ENCODE assay signal across 22 cellular contexts in the genomic region with DNA sequence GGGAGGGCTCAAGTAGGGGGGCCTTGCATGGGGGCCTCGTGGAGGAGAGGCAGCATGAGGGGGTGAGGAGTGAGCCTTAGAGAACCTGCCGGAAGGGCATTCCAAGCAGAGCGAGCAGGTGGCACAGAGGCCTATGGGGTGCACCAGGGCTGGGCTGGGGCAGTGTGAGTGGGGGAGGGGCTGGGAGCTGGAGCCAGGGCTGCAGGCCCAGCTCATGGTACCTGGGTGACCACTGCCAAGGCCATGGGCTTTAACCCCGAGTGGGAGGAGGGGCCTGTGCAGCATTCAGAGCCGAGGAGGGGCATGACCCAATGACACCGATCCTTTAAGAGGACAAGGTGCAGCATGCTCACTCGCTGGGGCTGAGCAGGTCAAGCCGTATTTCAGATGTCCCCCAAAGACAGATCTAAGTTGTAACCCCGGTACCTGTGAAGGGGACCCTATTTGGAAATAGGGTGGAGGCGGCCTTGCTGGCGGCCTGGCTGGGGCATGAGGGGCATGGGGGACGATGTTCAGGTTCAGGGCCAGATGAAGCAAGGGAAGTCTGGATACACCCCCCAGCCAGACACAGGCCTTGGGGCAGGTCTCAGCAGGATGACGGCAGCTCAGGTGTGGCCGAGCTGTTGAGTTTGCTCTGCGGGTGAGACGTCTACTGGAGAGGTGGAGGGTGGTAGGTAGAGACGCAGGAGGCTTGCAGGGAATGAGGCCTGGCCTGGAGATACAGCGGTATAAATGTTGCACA.
A peak's percentile ranks its signal among the peaks of the same experiment; 100 is the strongest.
DNase-seq lines count a peak whose midpoint lies in the region; ATAC-seq and TF ChIP-seq lines count a peak whose summit lies in the region.
"Had no signal": no experiment of that assay in that cellular context is flagged by ENCODE, and none has a peak within 500 bp of the region (broad histone marks: within the 10 kb centered on the region; RNA-seq: fewer than 3 reads in every experiment).

No MANE protein-coding gene starts in this region.

- TF ChIP-seq CTCF in DND-41 (IDR thresholded peaks at IDR 0.05; ENCODE audit: borderline replicate concordance, extremely low read depth, low read length, poor library complexity, severe bottlenecking): no peak
- TF ChIP-seq CTCF in HEK293 (tag by site-specific recombination; IDR thresholded peaks at IDR 0.05): no peak
- no peak for TF ChIP-seq CTCF in esophagus muscularis mucosa (IDR thresholded peaks at IDR 0.05)
- no peak for TF ChIP-seq CTCF in osteoblast (IDR thresholded peaks at IDR 0.05; ENCODE audit: extremely low read depth, low read depth, low read length)

- POLR2A ChIA-PET in HEK293 (lab: Yijun Ruan, JAX): no interaction called here

- DNase-seq in DND-41 (peak; percentile 0), esophagus muscularis mucosa (ENCODE audit: extremely low spot score) (peak; percentile 80), osteoblast (ENCODE audit: insufficient read length, low spot score, missing footprints) (peak; percentile 55), SKM-1 treated with dmso at 0.1 percent for 144 hours (lab: John Stamatoyannopoulos, UW; ENCODE audit: unreplicated experiment) (no peak), SIG-M5 treated with dmso at 0.1 percent for 504 hours (lab: John Stamatoyannopoulos, UW; ENCODE audit: unreplicated experiment) (no peak)
- DNase-seq in activated CD4-positive, CD25-positive, alpha-beta regulatory T cell (lab: John Stamatoyannopoulos, UW): no peak
- DNase-seq: amygdala; left ventricle myocardium inferior; NCI-H1092 treated with DMSO at 0.1 percent for 48 hours; NCI-H187; NCI-H446 treated with DMSO at 0.1 percent for 48 hours; NCI-H82; stimulated activated CD4-positive, alpha-beta T cell treated with anti-CD3 and anti-CD28 coated beads, Interleukin-15, amount 100 ng/mL, for 24 hours had no signal

- intact Hi-C loops in esophagus muscularis mucosa (cut with DNase I): no loop called here

- H4K20me1 ChIP-seq in DND-41 (ENCODE audit: insufficient read depth, low read length) (no peaks in the 10 kb centered on the region; the same call in 1 of the 2 replicates), osteoblast (ENCODE audit: insufficient read depth, low read length) (no peaks in the 10 kb centered on the region)
- H4K20me1 ChIP-seq: BLaER1 treated with 17β-estradiol and CSF1 and Interleukin-3, amounts not matched to agents 10 nM and 100 nM had no signal

- H3K27me3 ChIP-seq in DND-41 (ENCODE audit: insufficient read depth, low read length, poor library complexity) (no peaks in the 10 kb centered on the region), esophagus muscularis mucosa (peaks cover 0 to 48% (median 8%) of the 10 kb centered on the region in 4 donors), osteoblast (ENCODE audit: insufficient read depth, low read length) (no peaks in the 10 kb centered on the region)
- H3K27me3 ChIP-seq: BLaER1 treated with 17β-estradiol and CSF1 and Interleukin-3, amounts not matched to agents 10 nM and 100 nM had no signal

- H3K36me3 ChIP-seq in DND-41 (ENCODE audit: insufficient read depth, low read length): no peaks in the 10 kb centered on the region
- H3K36me3 ChIP-seq in HEK293 (ENCODE audit: control insufficient read depth in 2 of 2, insufficient read depth in 1 of 2, low read length in 2 of 2): no peaks in the 10 kb centered on the region
- no peaks in the 10 kb centered on the region for H3K36me3 ChIP-seq in esophagus muscularis mucosa
- no peaks in the 10 kb centered on the region for H3K36me3 ChIP-seq in osteoblast (ENCODE audit: insufficient read depth, low read length)
- H3K36me3 ChIP-seq: BLaER1 treated with 17β-estradiol and CSF1 and Interleukin-3, amounts not matched to agents 10 nM and 100 nM; left ventricle myocardium inferior had no signal

- CTCF ChIA-PET in HEK293 (lab: Yijun Ruan, JAX): no interaction called here

- no peak overlapping the region for H3K27ac ChIP-seq in DND-41 (ENCODE audit: low read length)
- no peak overlapping the region for H3K27ac ChIP-seq in HEK293 (ENCODE audit: extremely low read depth, low read depth, low read length)
- no peak overlapping the region for H3K27ac ChIP-seq in esophagus muscularis mucosa (replicated peaks in 1 of 4)
- H3K27ac ChIP-seq in osteoblast (ENCODE audit: low read depth, low read length): no peak overlapping the region
- H3K27ac ChIP-seq: BLaER1 treated with 17β-estradiol and CSF1 and Interleukin-3, amounts not matched to agents 10 nM and 100 nM; hepatocyte; left ventricle myocardium inferior; RWPE1 had no signal

- H2AFZ ChIP-seq in DND-41 (ENCODE audit: low read depth, low read length): no peak overlapping the region
- no peak overlapping the region for H2AFZ ChIP-seq in osteoblast (ENCODE audit: low read length)
- H2AFZ ChIP-seq: hepatocyte had no signal

- H3K9ac ChIP-seq in DND-41 (ENCODE audit: low read depth, low read length): no peak overlapping the region
- H3K9ac ChIP-seq: BLaER1 treated with 17β-estradiol and CSF1 and Interleukin-3, amounts not matched to agents 10 nM and 100 nM had no signal

- H3K4me2 ChIP-seq in DND-41 (ENCODE audit: insufficient read depth, low read length) (no peak overlapping the region), osteoblast (ENCODE audit: insufficient read depth, low read length) (no peak overlapping the region)
- H3K4me2 ChIP-seq: hepatocyte had no signal

- H3K9me3 ChIP-seq in DND-41 (ENCODE audit: insufficient read depth, low read length, severe bottlenecking) (no peaks in the 10 kb centered on the region), HEK293 (ENCODE audit: control insufficient read depth, insufficient read depth, low read depth, low read length) (no peaks in the 10 kb centered on the region), esophagus muscularis mucosa (peaks cover 0 to 14% (median 2%) of the 10 kb centered on the region in 4 donors), osteoblast (ENCODE audit: low read depth, low read length) (no peaks in the 10 kb centered on the region)

- ATAC-seq in DND-41 (ENCODE audit: insufficient read depth, low read depth): no peak
- no peak for ATAC-seq in GM19455 (IDR thresholded peaks at IDR 0.05; ENCODE audit: unreplicated experiment)
- ATAC-seq: activated naive CD4-positive, alpha-beta T cell treated with anti-CD3 and anti-CD28 coated beads, Interleukin-2, amount 50 U/mL, for 72 hours; K562; stimulated activated effector memory CD8-positive, alpha-beta T cell treated with anti-CD3 and anti-CD28 coated beads, Interleukin-12 subunit alpha, Interleukin-12 subunit beta, amount 100 ng/mL, for 72 hours; WTC11 had no signal

- no peaks in the 10 kb centered on the region for H3K79me2 ChIP-seq in DND-41 (ENCODE audit: insufficient read depth, low read length)
- no peaks in the 10 kb centered on the region for H3K79me2 ChIP-seq in osteoblast (ENCODE audit: insufficient read depth, low read length)
- H3K79me2 ChIP-seq: hepatocyte had no signal

- no peak for TF ChIP-seq EP300 in esophagus muscularis mucosa (IDR thresholded peaks at IDR 0.05)

- WGBS in esophagus muscularis mucosa: 87% methylated on average over 18 of the region's 18 CpGs

- H3K4me3 ChIP-seq in DND-41 (ENCODE audit: low read depth in 1 of 2, low read length in 2 of 2) (no peak overlapping the region), HEK293 (ENCODE audit: low read depth, low read length) (no peak overlapping the region), esophagus muscularis mucosa (no peak overlapping the region), osteoblast (ENCODE audit: insufficient read depth, low read length) (no peak overlapping the region)
- H3K4me3 ChIP-seq: BLaER1 treated with 17β-estradiol and CSF1 and Interleukin-3, amounts not matched to agents 10 nM and 100 nM; hepatocyte; K562; left ventricle myocardium inferior had no signal

- TF ChIP-seq POLR2A in esophagus muscularis mucosa (IDR thresholded peaks at IDR 0.05; ENCODE audit: low read depth): no peak

- no peaks in the 10 kb centered on the region for H3K4me1 ChIP-seq in DND-41 (ENCODE audit: insufficient read depth, low read length)
- H3K4me1 ChIP-seq in HEK293 (ENCODE audit: control insufficient read depth, insufficient read depth, low read length): no peaks in the 10 kb centered on the region
- no peaks in the 10 kb centered on the region for H3K4me1 ChIP-seq in esophagus muscularis mucosa
- no peaks in the 10 kb centered on the region for H3K4me1 ChIP-seq in osteoblast (ENCODE audit: insufficient read depth, low read length)
- H3K4me1 ChIP-seq: left ventricle myocardium inferior had no signal

TF ChIP-seq in HEK293, 187 proteins besides CTCF, POLR2A, EP300 and RAD21 (continues in another document):
- no peak for TF ChIP-seq TSHZ1 (tag by site-specific recombination; IDR thresholded peaks at IDR 0.05; ENCODE audit: borderline replicate concordance)

Comparison
In these comparisons a context has a peak if more than half of its experiments do, and no peak if none do; other contexts are left out.
1. DNase-seq: peak in DND-41 (single experiment), esophagus muscularis mucosa (single experiment) and osteoblast (single experiment); none in SKM-1 treated with dmso at 0.1 percent for 144 hours (single experiment), SIG-M5 treated with dmso at 0.1 percent for 504 hours (single experiment) and activated CD4-positive, CD25-positive, alpha-beta regulatory T cell (0 of 4).